8 cellular contexts compared by ENCODE assay signal in genomic region chr20:30283502-30284360, GRCh38.
DNase-seq lines count a peak whose midpoint lies in the region; ATAC-seq and TF ChIP-seq lines count a peak whose summit lies in the region.
"Not testable (repeated sequence)": the region's sequence is repeated elsewhere in the genome, so short reads cannot be mapped to it uniquely, and the experiment has no call there.

No MANE protein-coding gene starts in this region.

- intact Hi-C loops in esophagus muscularis mucosa (cut with DNase I); tibial artery (cut with DNase I; ENCODE audit: low total_unique reads): not testable (repeated sequence)

- H3K4me1 Mint-ChIP-seq in activated naive CD4-positive, alpha-beta T cell treated with anti-CD3 and anti-CD28 coated beads, Interleukin-2, amount 50 U/mL, for 24 hours, result peaks cover 22% of the 10 kb centered on the region

- not testable (repeated sequence) for H3K36me3 Mint-ChIP-seq in activated naive CD4-positive, alpha-beta T cell treated with anti-CD3 and anti-CD28 coated beads, Interleukin-2, amount 50 U/mL, for 24 hours

- peak overlapping the region; percentile 82 for H3K27ac Mint-ChIP-seq in activated naive CD4-positive, alpha-beta T cell treated with anti-CD3 and anti-CD28 coated beads, Interleukin-2, amount 50 U/mL, for 24 hours

- H3K27ac ChIP-seq in esophagus muscularis mucosa (replicated peaks in 1 of 4) (peak overlapping the region in 3 of 4 donors; percentile 58 to 81 (median 72)), tibial artery (peak overlapping the region; percentile 73 to 74)
- not testable (repeated sequence) for H3K27ac ChIP-seq in lung (ENCODE audit: low read depth in 1 of 2, low read length in 1 of 2)

- H3K4me3 Mint-ChIP-seq in activated naive CD4-positive, alpha-beta T cell treated with anti-CD3 and anti-CD28 coated beads, Interleukin-2, amount 50 U/mL, for 24 hours, result peak overlapping the region; percentile 85

- not testable (repeated sequence) for TF ChIP-seq CTCF in GM13976 (IDR thresholded peaks at IDR 0.05; ENCODE audit: borderline replicate concordance, control extremely low read depth, extremely low read depth, insufficient read depth, missing control alignments); esophagus muscularis mucosa (IDR thresholded peaks at IDR 0.05); lung (IDR thresholded peaks at IDR 0.05; ENCODE audit: control extremely low read depth, extremely low read depth); tibial artery (IDR thresholded peaks at IDR 0.05)

- not testable (repeated sequence) for TF ChIP-seq EP300 in esophagus muscularis mucosa (IDR thresholded peaks at IDR 0.05)

- H3K36me3 ChIP-seq in esophagus muscularis mucosa; lung (ENCODE audit: control insufficient read depth in 2 of 2, insufficient read depth in 2 of 2, low read length in 2 of 2); tibial artery: not testable (repeated sequence)

- DNase-seq in GM13976 (ENCODE audit: low spot score) (peak; percentile 33), NCI-H2029 (lab: John Stamatoyannopoulos, UW) (peak; percentile 26), lung (ENCODE audit: low spot score) (peak; percentile 71), tibial artery (peak; percentile 78 to 90)
- peak; percentile 73 for DNase-seq in activated CD4-positive, CD25-positive, alpha-beta regulatory T cell treated with anti-CD3 and anti-CD28 coated beads, Interleukin-2, amount 50 U/mL, for 16 hours (ENCODE audit: low read depth, low spot score)
- not testable (repeated sequence) for DNase-seq in esophagus muscularis mucosa (ENCODE audit: extremely low spot score)
- DNase-seq in stimulated activated CD4-positive, alpha-beta T cell treated with anti-CD3 and anti-CD28 coated beads, Interleukin-15, amount 100 ng/mL, for 48 hours (ENCODE audit: low read depth in 2 of 2), result peak; percentile 40 to 76

- H3K9me3 ChIP-seq in esophagus muscularis mucosa, tibial artery: not testable (repeated sequence)
- H3K9me3 ChIP-seq in lung (ENCODE audit: control insufficient read depth in 2 of 2, insufficient read depth in 1 of 2, low read length in 1 of 2), result peaks cover 0 to 12% of the 10 kb centered on the region in 2 donors

- WGBS in esophagus muscularis mucosa, result 50% methylated on average over 45 of the region's 53 CpGs
- WGBS in lung, 2 donors, result 5 to 45% methylated on average over 51 to 53 of the region's 53 CpGs

- ATAC-seq in lung (ENCODE audit: insufficient read depth, low FRiP score), result not testable (repeated sequence)

- H3K27me3 ChIP-seq in esophagus muscularis mucosa; lung (ENCODE audit: control insufficient read depth, insufficient read depth); tibial artery: not testable (repeated sequence)

- H3K4me3 ChIP-seq in esophagus muscularis mucosa, result peak overlapping the region in 3 of 4 donors; percentile 54 to 66 (median 61)
- not testable (repeated sequence) for H3K4me3 ChIP-seq in lung
- H3K4me3 ChIP-seq in tibial artery, result peak overlapping the region; percentile 56 to 63

- peaks cover 0 to 49% (median 19%) of the 10 kb centered on the region in 4 donors for H3K4me1 ChIP-seq in esophagus muscularis mucosa
- not testable (repeated sequence) for H3K4me1 ChIP-seq in lung (ENCODE audit: control insufficient read depth in 2 of 2, insufficient read depth in 2 of 2, low read length in 2 of 2)
- H3K4me1 ChIP-seq in tibial artery, result peaks cover 0 to 17% (median 2%) of the 10 kb centered on the region in 4 donors

- not testable (repeated sequence) for H3K27me3 Mint-ChIP-seq in activated naive CD4-positive, alpha-beta T cell treated with anti-CD3 and anti-CD28 coated beads, Interleukin-2, amount 50 U/mL, for 24 hours

- TF ChIP-seq POLR2A in esophagus muscularis mucosa (IDR thresholded peaks at IDR 0.05; ENCODE audit: low read depth), result not testable (repeated sequence)

- in situ Hi-C loops in GM13976 (cut with MboI; ENCODE audit: low sequenced_read_pairs, unreplicated experiment), result not testable (repeated sequence)

- not testable (repeated sequence) for H3K9me3 Mint-ChIP-seq in activated naive CD4-positive, alpha-beta T cell treated with anti-CD3 and anti-CD28 coated beads, Interleukin-2, amount 50 U/mL, for 24 hours
